Comparison of ENCODE assay signal across 8 cellular contexts in the genomic region with DNA sequence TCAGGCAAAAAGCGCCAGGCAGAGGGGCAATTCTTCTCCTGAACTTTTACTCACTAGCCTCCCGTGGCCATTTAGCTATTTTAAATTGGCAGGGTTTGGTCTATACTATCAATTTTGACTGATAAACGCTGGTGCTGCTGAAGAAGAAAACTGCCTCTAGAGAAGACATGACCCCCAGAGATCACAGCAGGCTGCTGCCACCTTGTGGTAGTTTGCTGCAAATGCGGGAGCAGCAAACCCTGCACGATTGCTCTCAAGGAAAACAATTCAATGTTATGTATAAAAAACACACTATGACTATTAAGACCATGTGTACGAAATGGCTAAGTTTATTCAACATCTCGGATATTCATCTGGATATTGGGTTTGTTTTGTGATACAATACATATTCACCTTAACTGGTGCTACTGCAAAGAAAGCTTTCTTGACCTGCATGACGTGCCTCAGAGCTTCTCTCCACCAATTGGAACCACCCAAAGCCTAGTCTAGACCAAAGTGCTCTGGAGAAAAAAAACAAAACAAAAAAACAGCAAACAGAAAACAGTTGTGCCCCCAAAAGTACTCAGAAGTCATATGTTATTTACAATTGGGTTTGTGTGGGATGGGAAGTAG.
DNase-seq lines count a peak whose midpoint lies in the region; ATAC-seq and TF ChIP-seq lines count a peak whose summit lies in the region.

No MANE protein-coding gene starts in this region.

- no peak overlapping the region for H3K4me3 ChIP-seq in LNCaP clone FGC (ENCODE audit: low read depth, low read length)

- peak; percentile 98 for TF ChIP-seq CTCF in LNCaP clone FGC (IDR thresholded peaks at IDR 0.05; ENCODE audit: control insufficient read depth, extremely low read depth, insufficient read depth)

- peak; percentile 61 for ATAC-seq in GM21717 (IDR thresholded peaks at IDR 0.05; ENCODE audit: unreplicated experiment)

- DNase-seq in ELR (ENCODE audit: low read depth) (peak; percentile 76), LNCaP clone FGC (ENCODE audit: low read depth) (peak; percentile 19), T-helper 2 cell (peak; percentile 25 to 80 (median 49)), amygdala (lab: John Stamatoyannopoulos, UW) (peak in 44 of 56 donors; percentile 2 to 79 (median 22)), hippocampal formation (lab: John Stamatoyannopoulos, UW) (peak; percentile 52 to 54), cortex of kidney (lab: John Stamatoyannopoulos, UW) (no peak)
- DNase-seq in stimulated activated CD4-positive, alpha-beta T cell treated with anti-CD3 and anti-CD28 coated beads, Interleukin-12 subunit alpha, Interleukin-12 subunit beta, amount 100 ng/mL, for 24 hours (ENCODE audit: low read depth in 2 of 2): peak; percentile 43 to 53
